Comparison of ENCODE assay signal across 8 cellular contexts in the genomic region with DNA sequence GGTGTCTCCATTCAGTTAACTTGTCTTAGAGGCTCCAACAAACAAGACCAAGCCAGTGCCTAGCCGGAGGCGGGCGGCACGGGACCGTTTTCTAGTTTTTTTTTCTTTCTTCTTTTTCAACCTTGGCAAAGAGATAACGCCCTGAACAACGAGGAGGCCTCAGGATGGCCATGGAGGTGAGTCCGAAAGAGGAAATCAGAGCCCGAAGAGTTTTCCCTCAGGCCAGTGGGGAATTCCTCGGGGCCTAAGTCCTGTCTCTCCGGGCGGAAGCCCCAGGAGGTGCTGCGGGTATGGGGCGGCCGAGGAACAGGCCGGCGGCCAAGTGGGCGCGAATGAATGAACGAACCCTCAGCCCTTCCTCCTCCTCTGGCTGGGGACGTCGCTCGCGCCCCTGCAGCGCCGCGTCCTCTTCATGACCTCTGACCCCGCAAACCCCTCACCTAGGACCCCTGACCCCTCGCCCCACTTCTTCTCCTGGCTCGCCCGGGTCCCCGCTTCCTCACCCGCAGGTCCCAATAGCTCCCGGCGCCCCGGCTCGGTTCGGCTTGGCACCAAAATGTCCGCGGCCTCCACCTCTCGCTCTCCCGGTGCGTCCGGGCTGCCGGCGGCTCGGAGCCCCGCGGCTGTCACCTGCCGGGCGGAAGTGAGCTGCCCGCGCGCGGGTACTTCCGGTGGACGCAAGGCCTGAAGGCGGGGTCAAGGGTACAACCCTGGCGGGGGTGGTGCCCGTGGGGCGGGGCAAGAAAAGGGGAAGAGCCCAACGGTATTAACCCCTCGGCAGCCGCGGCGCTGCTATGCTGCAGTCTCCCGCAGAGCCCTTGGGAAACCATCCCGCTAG. TPM values are rescaled to one million over a fixed set of nuclear protein-coding genes. Genes with fewer than 3 reads are reported as not detected.
DNase-seq lines count a peak whose midpoint lies in the region; ATAC-seq and TF ChIP-seq lines count a peak whose summit lies in the region.

TSS of gene AP1B1 (minus strand) at position 650 of the 838 bp plus-strand sequence. CDS start 21,327 bp downstream, outside the sequence.

- no peaks in the 10 kb centered on the region for H3K36me3 ChIP-seq in transverse colon

- no peaks in the 10 kb centered on the region for H3K27me3 ChIP-seq in transverse colon

- peaks cover 6 to 53% (median 43%) of the 10 kb centered on the region in 4 donors for H3K4me1 ChIP-seq in transverse colon

- H3K9me3 Mint-ChIP-seq in T-cell = no peaks in the 10 kb centered on the region

- peak; percentile 81 for ATAC-seq in HG02840 (IDR thresholded peaks at IDR 0.05; ENCODE audit: low FRiP score, unreplicated experiment)
- peak; percentile 94 to 98 (median 97) for ATAC-seq in T-cell (replicated peaks in 1 of 4)

- no peaks in the 10 kb centered on the region for H3K27me3 Mint-ChIP-seq in T-cell

- H3K4me3 ChIP-seq in GM12875 (ENCODE audit: low read depth, low read length) (peak within 1 kb of the TSS; percentile 87), transverse colon (peak within 1 kb of the TSS; percentile 57 to 83 (median 74))

- H3K36me3 Mint-ChIP-seq in T-cell = peaks cover 3% of the 10 kb centered on the region

- peak within 1 kb of the TSS; percentile 87 to 92 (median 87) for H3K4me3 Mint-ChIP-seq in T-cell

- POLR2A ChIA-PET in T-cell (lab: Charles Lee) = no interaction called here

- intact Hi-C loops in cardiac septum (cut with DNase I) (loop anchor here (2.0 kb wide), 1 partner anchor 81 kb away; the partner anchor contains the start of gene GAS2L1), transverse colon (cut with DNase I; ENCODE audit: low total_unique reads) (no loop called here)

- in situ Hi-C loops in transverse colon (cut with MboI; ENCODE audit: low pct_ligation_motif_present in 1 of 4, low pct_unique_long_range_greater_than_20kb in 1 of 4, low sequenced_read_pairs in 3 of 4) = loop anchor here in 1 of 4 donors (25.0 kb wide), 1 partner anchor 101 kb away; no protein-coding TSS in a partner anchor

- WGBS in adipose tissue, 3 donors = 0 to 1% (median 1%) methylated on average over 38 to 68 of the region's 68 CpGs
- WGBS in transverse colon (ENCODE audit: low coverage in 1 of 2), 2 donors = 1% methylated on average over 50 of the region's 68 CpGs; no CpG with 5 or more reads in 1 of the 2 donors

- H3K9me3 ChIP-seq in transverse colon = no peaks in the 10 kb centered on the region

- TF ChIP-seq EP300 in transverse colon (IDR thresholded peaks at IDR 0.05; ENCODE audit: low read depth) = no peak

- peaks cover 41 to 48% (median 44%) of the 10 kb centered on the region in 3 donors for H3K4me1 Mint-ChIP-seq in T-cell

- no peak within 1 kb of the TSS for H3K27ac ChIP-seq in adipose tissue (ENCODE audit: low read depth, low read length)
- peak within 1 kb of the TSS; percentile 83 to 93 (median 88) for H3K27ac ChIP-seq in transverse colon

- TF ChIP-seq CTCF in GM12875 (IDR thresholded peaks at IDR 0.05; ENCODE audit: borderline replicate concordance, insufficient read depth, low read depth, low read length) (no peak), transverse colon (IDR thresholded peaks at IDR 0.05) (peak in 1 of 5 experiments; percentile 19)

- DNase-seq in NCI-H146 (lab: John Stamatoyannopoulos, UW) (peak; percentile 92), T-cell (peak; percentile 77 to 96 (median 86)), cardiac septum (ENCODE audit: low spot score) (peak; percentile 98), pons (ENCODE audit: low spot score) (peak; percentile 90), transverse colon (peak; percentile 97)

- CTCF ChIA-PET in T-cell (lab: Charles Lee) = interaction anchor here in 1 of 2 donors (0.6 kb wide), 1 partner anchor 202 kb away, joined by 3 read pairs; no protein-coding TSS in a partner anchor

- TF ChIP-seq POLR2A in transverse colon (IDR thresholded peaks at IDR 0.05) = peak; percentile 87

- H3K27ac Mint-ChIP-seq in T-cell = peak within 1 kb of the TSS; percentile 95 to 98

RNA-seq across cellular contexts. Expression of gene AP1B1, which starts in this region (rescaled TPM):
- 10 to 100 TPM; 41.1 to 49.5 (median 47.1) TPM for total RNA-seq in T-cell
- polyA plus RNA-seq in adipose tissue = 10 to 100 TPM; 22.3 to 36.5 (median 36.1) TPM
- 28.0 TPM for total RNA-seq in cardiac septum
- 100 to 1,000 TPM in 2 of 4 donors, 10 to 100 TPM in 2; 45.6 to 107 (median 92.4) TPM for total RNA-seq in transverse colon
